Comparison of ENCODE assay signal across 31 cellular contexts in the genomic region with DNA sequence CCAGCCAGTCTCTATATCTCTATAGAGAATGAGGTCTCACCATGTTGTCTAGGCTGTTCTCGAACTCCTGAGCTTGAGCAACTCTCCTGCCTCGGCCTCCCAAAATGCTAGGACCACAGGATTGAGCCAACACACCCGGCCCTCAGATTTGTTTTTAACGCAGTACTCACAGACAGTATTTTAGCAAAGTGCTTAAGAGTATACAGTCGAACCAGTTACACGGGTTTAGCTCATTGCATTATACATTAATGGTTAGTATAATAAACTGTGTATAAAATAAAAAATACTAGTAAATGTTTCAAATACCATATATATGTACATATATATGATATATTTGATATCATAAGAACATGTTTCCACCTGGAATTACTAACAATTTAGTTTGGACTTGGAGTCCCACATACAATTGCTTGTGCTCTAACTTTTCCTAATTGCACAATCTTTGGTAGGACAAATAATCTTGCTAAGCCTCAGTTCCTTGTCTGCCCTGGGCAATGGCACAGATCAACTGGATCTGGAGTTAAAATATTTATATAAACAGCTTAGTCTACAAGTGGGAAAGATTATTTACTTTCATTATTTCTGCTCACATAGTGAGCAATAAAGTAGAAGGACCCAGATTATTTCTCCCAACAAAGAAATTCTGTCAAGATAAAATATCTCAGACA.
"Had no signal": no experiment of that assay in that cellular context is flagged by ENCODE, and none has a peak within 500 bp of the region (broad histone marks: within the 10 kb centered on the region; RNA-seq: fewer than 3 reads in every experiment).

No MANE protein-coding gene starts in this region.

- DNase-seq: activated CD4-positive, alpha-beta memory T cell treated with anti-CD3 and anti-CD28 coated beads, Interleukin-2, amount 10 ng/mL, durations not matched to agents 7 days and 5 days; activated CD4-positive, alpha-beta T cell treated with anti-CD3 and anti-CD28 coated beads for 1 hour; activated CD4-positive, alpha-beta T cell treated with anti-CD3 and anti-CD28 coated beads for 48 hours; activated CD4-positive, CD25-positive, alpha-beta regulatory T cell; activated CD8-positive, alpha-beta memory T cell treated with anti-CD3 and anti-CD28 coated beads for 24 hours; activated CD8-positive, alpha-beta memory T cell treated with anti-CD3 and anti-CD28 coated beads, Interleukin-2, amount 10 ng/mL, durations not matched to agents 7 days and 5 days; activated CD8-positive, alpha-beta memory T cell treated with anti-CD3 and anti-CD28 coated beads, Interleukin-2, amount 50 U/mL, for 48 hours; activated effector memory CD4-positive, alpha-beta T cell treated with Interleukin-2 at 50 U/mL for 16 hours; activated naive CD4-positive, alpha-beta T cell treated with anti-CD3 and anti-CD28 coated beads, Interleukin-2, amount 50 U/mL, for 16 hours; activated naive CD8-positive, alpha-beta T cell treated with anti-CD3 and anti-CD28 coated beads for 36 hours; activated T-cell treated with anti-CD3 and anti-CD28 coated beads, Interleukin-2, amount 50 U/mL, for 48 hours; amniotic stem cell; aorta; NCI-H1105; NCI-H1417 treated with DMSO at 0.1 percent for 48 hours; NCI-H187 treated with DMSO at 0.1 percent for 48 hours; NCI-H2081; NCI-H226; NCI-H446 treated with DMSO at 0.1 percent for 48 hours; NCI-H526; NCI-H748 treated with DMSO at 0.1 percent for 48 hours; NK-92 treated with Interleukin-12 subunit alpha and Interleukin-12 subunit beta, amount 100 ng/mL, for 24 hours; PC-3; Peyer's patch; RPMI8226; SHP77 treated with DMSO at 0.1 percent for 48 hours; SK-N-SH; T-helper 17 cell; WERI-Rb-1 had no signal

- H3K27me3 Mint-ChIP-seq: activated CD4-positive, alpha-beta memory T cell treated with anti-CD3 and anti-CD28 coated beads, Interleukin-2, amount 10 ng/mL, durations not matched to agents 7 days and 5 days; activated CD8-positive, alpha-beta memory T cell treated with anti-CD3 and anti-CD28 coated beads, Interleukin-2, amount 10 ng/mL, durations not matched to agents 7 days and 5 days; activated naive CD8-positive, alpha-beta T cell treated with anti-CD3 and anti-CD28 coated beads for 36 hours; T-helper 17 cell had no signal

- H3K4me3 ChIP-seq: Peyer's patch, SJSA1 had no signal

- H3K4me3 Mint-ChIP-seq: activated CD4-positive, alpha-beta memory T cell treated with anti-CD3 and anti-CD28 coated beads, Interleukin-2, amount 10 ng/mL, durations not matched to agents 7 days and 5 days; activated CD8-positive, alpha-beta memory T cell treated with anti-CD3 and anti-CD28 coated beads, Interleukin-2, amount 10 ng/mL, durations not matched to agents 7 days and 5 days; activated naive CD8-positive, alpha-beta T cell treated with anti-CD3 and anti-CD28 coated beads for 36 hours; T-helper 17 cell had no signal

- H3K36me3 Mint-ChIP-seq: activated CD8-positive, alpha-beta memory T cell treated with anti-CD3 and anti-CD28 coated beads, Interleukin-2, amount 10 ng/mL, durations not matched to agents 7 days and 5 days; activated naive CD8-positive, alpha-beta T cell treated with anti-CD3 and anti-CD28 coated beads for 36 hours had no signal

- H3K4me1 ChIP-seq: Peyer's patch, SJSA1 had no signal

- H3K27me3 ChIP-seq: Peyer's patch, SJSA1 had no signal

- H3K36me3 ChIP-seq: Peyer's patch, SJSA1, WERI-Rb-1 had no signal

- H3K27ac ChIP-seq: KMS-11, Peyer's patch, SJSA1, WERI-Rb-1 had no signal

- H3K27ac Mint-ChIP-seq: activated CD4-positive, alpha-beta memory T cell treated with anti-CD3 and anti-CD28 coated beads, Interleukin-2, amount 10 ng/mL, durations not matched to agents 7 days and 5 days; activated CD8-positive, alpha-beta memory T cell treated with anti-CD3 and anti-CD28 coated beads, Interleukin-2, amount 10 ng/mL, durations not matched to agents 7 days and 5 days; activated naive CD8-positive, alpha-beta T cell treated with anti-CD3 and anti-CD28 coated beads for 36 hours; T-helper 17 cell had no signal

- H3K4me1 Mint-ChIP-seq: activated CD4-positive, alpha-beta memory T cell treated with anti-CD3 and anti-CD28 coated beads, Interleukin-2, amount 10 ng/mL, durations not matched to agents 7 days and 5 days; activated CD8-positive, alpha-beta memory T cell treated with anti-CD3 and anti-CD28 coated beads, Interleukin-2, amount 10 ng/mL, durations not matched to agents 7 days and 5 days; activated naive CD8-positive, alpha-beta T cell treated with anti-CD3 and anti-CD28 coated beads for 36 hours; T-helper 17 cell had no signal

- H3K9me3 ChIP-seq: Peyer's patch, SK-N-SH had no signal
